ENCODE assay signal across 35 cellular contexts in the genomic region with DNA sequence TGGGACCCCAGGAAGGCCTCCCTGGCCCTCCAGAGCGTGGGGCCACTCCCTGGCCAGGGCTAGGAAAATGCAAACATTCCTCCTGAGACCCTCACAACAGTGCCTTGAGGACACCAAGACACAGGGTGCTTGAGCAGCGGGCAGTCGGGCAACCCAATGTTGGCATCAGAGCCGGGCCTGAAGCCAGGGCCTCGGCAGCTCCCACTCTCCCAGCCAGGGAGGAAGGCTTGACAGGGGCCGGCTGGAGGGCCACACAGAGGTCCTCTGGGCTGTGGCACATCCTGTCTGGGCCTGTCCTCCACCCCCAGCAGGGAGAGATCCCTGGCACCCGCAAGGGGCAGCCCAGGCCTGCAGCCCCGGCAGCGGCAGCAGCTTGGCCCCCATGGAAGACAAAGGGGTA. TPM values are rescaled to one million over a fixed set of nuclear protein-coding genes. Genes with fewer than 3 reads are reported as not detected.
"Had no signal": no experiment of that assay in that cellular context is flagged by ENCODE, and none has a peak within 500 bp of the region (broad histone marks: within the 10 kb centered on the region; RNA-seq: fewer than 3 reads in every experiment).

No MANE protein-coding gene starts in this region.

- H3K27ac ChIP-seq: body of pancreas, epithelial cell of prostate, esophagus squamous epithelium had no signal

- H3K9me3 ChIP-seq: adrenal gland, body of pancreas, esophagus squamous epithelium had no signal

- ATAC-seq: activated CD4-positive, alpha-beta T cell treated with anti-CD3 and anti-CD28 coated beads for 36 hours; activated CD8-positive, alpha-beta memory T cell treated with anti-CD3 and anti-CD28 coated beads, Interleukin-2, amount 10 ng/mL, durations not matched to agents 7 days and 5 days; activated CD8-positive, alpha-beta T cell treated with anti-CD3 and anti-CD28 coated beads, Interleukin-2, amount 10 ng/mL, durations not matched to agents 7 days and 5 days; activated naive CD8-positive, alpha-beta T cell treated with anti-CD3 and anti-CD28 coated beads, Interleukin-2, amount 50 U/mL, for 24 hours; body of pancreas; T-helper 17 cell had no signal

- H3K4me3 ChIP-seq: adrenal gland, body of pancreas, esophagus squamous epithelium had no signal

- H3K36me3 ChIP-seq: adrenal gland, esophagus squamous epithelium had no signal

- DNase-seq: activated CD4-positive, alpha-beta memory T cell treated with anti-CD3 and anti-CD28 coated beads for 36 hours; activated CD4-positive, alpha-beta T cell treated with anti-CD3 and anti-CD28 coated beads for 36 hours; activated CD4-positive, alpha-beta T cell treated with anti-CD3 and anti-CD28 coated beads, Interleukin-2, amount 10 ng/mL, durations not matched to agents 24 days and 14 days; activated CD4-positive, CD25-positive, alpha-beta regulatory T cell; activated CD4-positive, CD25-positive, alpha-beta regulatory T cell treated with anti-CD3 and anti-CD28 coated beads, Interleukin-2, amount 50 U/mL, for 72 hours; activated CD8-positive, alpha-beta memory T cell treated with anti-CD3 and anti-CD28 coated beads, Interleukin-2, amount 10 ng/mL, durations not matched to agents 7 days and 5 days; activated CD8-positive, alpha-beta memory T cell treated with anti-CD3 and anti-CD28 coated beads, Interleukin-2, amount 50 U/mL, for 4 hours; activated CD8-positive, alpha-beta T cell treated with anti-CD3 and anti-CD28 coated beads, Interleukin-2, amount 10 ng/mL, durations not matched to agents 7 days and 5 days; activated effector memory CD4-positive, alpha-beta T cell treated with anti-CD3 and anti-CD28 coated beads, Interleukin-2, amount 50 U/mL, for 16 hours; activated naive CD4-positive, alpha-beta T cell treated with anti-CD3 and anti-CD28 coated beads for 36 hours; activated naive CD8-positive, alpha-beta T cell treated with anti-CD3 and anti-CD28 coated beads for 36 hours; activated naive CD8-positive, alpha-beta T cell treated with anti-CD3 and anti-CD28 coated beads, Interleukin-2, amount 50 U/mL, for 24 hours; activated T-cell treated with anti-CD3 and anti-CD28 coated beads, Interleukin-2, amount 50 U/mL, for 1 hour; activated T-cell treated with anti-CD3 and anti-CD28 coated beads, Interleukin-2, amount 50 U/mL, for 48 hours; adrenal gland; amygdala; aorta; body of pancreas; cortex of kidney; effector CD8-positive, alpha-beta T cell; esophagus squamous epithelium; head of caudate nucleus; T-helper 1 cell; T-helper 17 cell had no signal

- FAIRE-seq: colon, endometrium, endothelial cell of umbilical vein, frontal cortex had no signal

- H3K27me3 ChIP-seq: adrenal gland, body of pancreas had no signal

RNA-seq across cellular contexts. Expression of a gene that starts 12.3 kb away (rescaled TPM):
- total RNA-seq: activated CD4-positive, alpha-beta memory T cell treated with anti-CD3 and anti-CD28 coated beads for 36 hours; activated CD4-positive, alpha-beta T cell treated with anti-CD3 and anti-CD28 coated beads for 36 hours; activated CD4-positive, alpha-beta T cell treated with anti-CD3 and anti-CD28 coated beads, Interleukin-2, amount 10 ng/mL, durations not matched to agents 24 days and 14 days; activated CD8-positive, alpha-beta T cell treated with anti-CD3 and anti-CD28 coated beads, Interleukin-2, amount 10 ng/mL, durations not matched to agents 7 days and 5 days; activated naive CD4-positive, alpha-beta T cell treated with anti-CD3 and anti-CD28 coated beads for 36 hours; activated naive CD8-positive, alpha-beta T cell treated with anti-CD3 and anti-CD28 coated beads for 36 hours; activated T-helper 1 cell treated with anti-CD3 and anti-CD28 coated beads, Interleukin-12 subunit alpha, Interleukin-12 subunit beta, Interleukin-2, Interleukin-4 antibody, amounts not matched to agents 30 ng/mL and 10 ng/mL and 1 ng/mL, durations not matched to agents 14 hours and 24 hours and 36 hours; activated T-helper 2 cell treated with anti-CD3 and anti-CD28 coated beads, Interferon-gamma antibody, Interleukin-2, Interleukin-4, amounts not matched to agents 10 μg/mL and 5 μg/mL and 100 μg/mL, durations not matched to agents 14 hours and 24 hours and 36 hours; T-helper 17 cell had no signal

RNA-seq across cellular contexts. Expression of a gene that starts 24.1 kb away (rescaled TPM):
- total RNA-seq: activated CD4-positive, alpha-beta memory T cell treated with anti-CD3 and anti-CD28 coated beads for 36 hours; activated CD4-positive, alpha-beta T cell treated with anti-CD3 and anti-CD28 coated beads for 36 hours; activated CD4-positive, alpha-beta T cell treated with anti-CD3 and anti-CD28 coated beads, Interleukin-2, amount 10 ng/mL, durations not matched to agents 24 days and 14 days; activated CD8-positive, alpha-beta memory T cell treated with anti-CD3 and anti-CD28 coated beads for 36 hours; activated CD8-positive, alpha-beta memory T cell treated with anti-CD3 and anti-CD28 coated beads, Interleukin-2, amount 10 ng/mL, durations not matched to agents 7 days and 5 days; activated CD8-positive, alpha-beta T cell treated with anti-CD3 and anti-CD28 coated beads, Interleukin-2, amount 10 ng/mL, durations not matched to agents 7 days and 5 days; activated naive CD4-positive, alpha-beta T cell treated with anti-CD3 and anti-CD28 coated beads for 36 hours; activated naive CD8-positive, alpha-beta T cell treated with anti-CD3 and anti-CD28 coated beads for 36 hours; activated T-helper 1 cell treated with anti-CD3 and anti-CD28 coated beads, Interleukin-12 subunit alpha, Interleukin-12 subunit beta, Interleukin-2, Interleukin-4 antibody, amounts not matched to agents 30 ng/mL and 10 ng/mL and 1 ng/mL, durations not matched to agents 14 hours and 24 hours and 36 hours; activated T-helper 2 cell treated with anti-CD3 and anti-CD28 coated beads, Interferon-gamma antibody, Interleukin-2, Interleukin-4, amounts not matched to agents 10 μg/mL and 5 μg/mL and 100 μg/mL, durations not matched to agents 14 hours and 24 hours and 36 hours; dermis microvascular lymphatic vessel endothelial cell; endothelial cell of umbilical vein; fibroblast of lung; fibroblast of villous mesenchyme; frontal cortex; T-helper 17 cell had no signal
- polyA plus RNA-seq: endothelial cell of umbilical vein had no signal

RNA-seq across cellular contexts. Expression of a gene that starts 50.0 kb away (rescaled TPM):
- total RNA-seq: activated CD4-positive, alpha-beta memory T cell treated with anti-CD3 and anti-CD28 coated beads for 36 hours; activated CD4-positive, alpha-beta T cell treated with anti-CD3 and anti-CD28 coated beads for 36 hours; activated CD4-positive, alpha-beta T cell treated with anti-CD3 and anti-CD28 coated beads, Interleukin-2, amount 10 ng/mL, durations not matched to agents 24 days and 14 days; activated CD8-positive, alpha-beta memory T cell treated with anti-CD3 and anti-CD28 coated beads for 36 hours; activated CD8-positive, alpha-beta memory T cell treated with anti-CD3 and anti-CD28 coated beads, Interleukin-2, amount 10 ng/mL, durations not matched to agents 7 days and 5 days; activated CD8-positive, alpha-beta T cell treated with anti-CD3 and anti-CD28 coated beads, Interleukin-2, amount 10 ng/mL, durations not matched to agents 7 days and 5 days; activated naive CD4-positive, alpha-beta T cell treated with anti-CD3 and anti-CD28 coated beads for 36 hours; activated naive CD8-positive, alpha-beta T cell treated with anti-CD3 and anti-CD28 coated beads for 36 hours; activated T-helper 1 cell treated with anti-CD3 and anti-CD28 coated beads, Interleukin-12 subunit alpha, Interleukin-12 subunit beta, Interleukin-2, Interleukin-4 antibody, amounts not matched to agents 30 ng/mL and 10 ng/mL and 1 ng/mL, durations not matched to agents 14 hours and 24 hours and 36 hours; activated T-helper 2 cell treated with anti-CD3 and anti-CD28 coated beads, Interferon-gamma antibody, Interleukin-2, Interleukin-4, amounts not matched to agents 10 μg/mL and 5 μg/mL and 100 μg/mL, durations not matched to agents 14 hours and 24 hours and 36 hours; dermis microvascular lymphatic vessel endothelial cell; fibroblast of lung; fibroblast of villous mesenchyme; frontal cortex; T-helper 17 cell had no signal
